In genomic region chr9:77534376-77535057, GRCh38 we compare ENCODE assay signal across 13 cellular contexts.
DNase-seq lines count a peak whose midpoint lies in the region; ATAC-seq lines count a peak whose summit lies in the region.
"Had no signal": no experiment of that assay in that cellular context is flagged by ENCODE, and none has a peak within 500 bp of the region (broad histone marks: within the 10 kb centered on the region; RNA-seq: fewer than 3 reads in every experiment).

No MANE protein-coding gene starts in this region.

- H3K9ac ChIP-seq in mucosa of rectum (ENCODE audit: low read depth in 1 of 2, low read length in 2 of 2), result no peak overlapping the region
- H3K9ac ChIP-seq: BLaER1 treated with 17β-estradiol and CSF1 and Interleukin-3, amounts not matched to agents 10 nM and 100 nM had no signal

- H3K27ac ChIP-seq in mucosa of rectum (ENCODE audit: low read depth in 2 of 2, low read length in 2 of 2), result peak overlapping the region; percentile 48 to 57
- H3K27ac ChIP-seq: BLaER1 treated with 17β-estradiol and CSF1 and Interleukin-3, amounts not matched to agents 10 nM and 100 nM; skin epidermis had no signal

- peaks cover 6 to 15% of the 10 kb centered on the region in 2 donors for H3K4me1 ChIP-seq in mucosa of rectum (ENCODE audit: control insufficient read depth in 2 of 2, insufficient read depth in 2 of 2, low read length in 2 of 2)
- H3K4me1 ChIP-seq: BLaER1 treated with 17β-estradiol and CSF1 and Interleukin-3, amounts not matched to agents 10 nM and 100 nM had no signal

- H3K27me3 ChIP-seq in mucosa of rectum (ENCODE audit: control insufficient read depth in 2 of 2, insufficient read depth in 2 of 2, low read length in 2 of 2), result no peaks in the 10 kb centered on the region
- H3K27me3 ChIP-seq: BLaER1 treated with 17β-estradiol and CSF1 and Interleukin-3, amounts not matched to agents 10 nM and 100 nM had no signal

- DNase-seq in DMS153 (lab: John Stamatoyannopoulos, UW), result peak; percentile 92
- peak; percentile 41 for DNase-seq in NCI-H2196 treated with DMSO at 0.1 percent for 48 hours (lab: John Stamatoyannopoulos, UW; ENCODE audit: unreplicated experiment)
- DNase-seq in foreskin melanocyte, result peak; percentile 91
- no peak for DNase-seq in SK-N-DZ (ENCODE audit: low spot score)
- no peak for DNase-seq in stimulated activated CD4-positive, alpha-beta T cell treated with anti-CD3 and anti-CD28 coated beads, Interleukin-1b, Interleukin-23, amount 100 ng/mL, for 48 hours
- DNase-seq: activated T-cell treated with anti-CD3 and anti-CD28 coated beads, Interleukin-2, amount 50 U/mL, for 1 hour; mesenchymal stem cell; MV-4-11 had no signal

- peak overlapping the region in 1 of 2 donors; percentile 21 for H3K4me3 ChIP-seq in mucosa of rectum (ENCODE audit: low read length in 2 of 2)
- H3K4me3 ChIP-seq: BLaER1 treated with 17β-estradiol and CSF1 and Interleukin-3, amounts not matched to agents 10 nM and 100 nM; skin epidermis had no signal

- ATAC-seq in GM18868 (IDR thresholded peaks at IDR 0.05; ENCODE audit: unreplicated experiment) (no peak), HG02588 (IDR thresholded peaks at IDR 0.05; ENCODE audit: unreplicated experiment) (no peak)

- no peaks in the 10 kb centered on the region for H3K36me3 ChIP-seq in mucosa of rectum (ENCODE audit: control insufficient read depth in 2 of 2, insufficient read depth in 2 of 2, low read length in 2 of 2)
- H3K36me3 ChIP-seq: BLaER1 treated with 17β-estradiol and CSF1 and Interleukin-3, amounts not matched to agents 10 nM and 100 nM had no signal

- no peaks in the 10 kb centered on the region for H3K9me3 ChIP-seq in mucosa of rectum (ENCODE audit: control insufficient read depth in 2 of 2, low read length in 2 of 2)

Comparison
In these comparisons a context has a peak if more than half of its experiments do, and no peak if none do; other contexts are left out.
1. DNase-seq: peak in DMS153 (single experiment), NCI-H2196 treated with DMSO at 0.1 percent for 48 hours (single experiment) and foreskin melanocyte (single experiment); none in SK-N-DZ (single experiment) and stimulated activated CD4-positive, alpha-beta T cell treated with anti-CD3 and anti-CD28 coated beads, Interleukin-1b, Interleukin-23, amount 100 ng/mL, for 48 hours (single experiment).